ENCODE assay signal across 8 cellular contexts in the genomic region with DNA sequence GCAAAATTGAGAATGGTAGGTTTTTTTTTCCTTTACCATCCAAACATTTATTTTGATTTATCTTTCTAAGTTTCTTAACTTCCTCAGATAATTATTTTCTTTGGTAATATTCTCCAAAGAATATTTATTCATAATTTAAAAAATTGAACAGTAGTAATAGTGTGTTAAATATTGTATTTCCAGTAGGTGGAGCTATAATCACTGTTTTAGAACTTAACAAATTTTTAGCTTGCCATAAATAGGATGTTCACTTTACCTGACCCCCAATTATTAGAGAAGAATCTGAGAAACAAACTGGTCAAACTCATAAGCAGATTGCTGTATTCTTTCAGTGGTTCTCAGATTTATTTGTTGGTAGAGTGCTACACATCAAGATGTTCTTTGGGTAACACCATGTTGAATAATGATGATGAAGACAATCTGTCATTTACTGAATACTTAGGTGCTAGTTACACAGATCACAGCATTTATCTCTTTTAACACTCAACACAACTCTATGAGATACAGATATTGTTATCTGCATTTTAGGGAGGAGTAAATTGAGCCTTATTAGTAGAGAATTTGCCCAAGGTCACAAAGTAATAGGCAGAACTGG.
DNase-seq lines count a peak whose midpoint lies in the region; ATAC-seq, FAIRE-seq and TF ChIP-seq lines count a peak whose summit lies in the region.

No MANE protein-coding gene starts in this region.

- CTCF ChIA-PET in activated CD8-positive, alpha-beta memory T cell treated with anti-CD3 and anti-CD28 coated beads, Interleukin-2, amount 10 ng/mL, durations not matched to agents 7 days and 5 days (lab: Charles Lee): interaction anchor here (0.5 to 11.7 kb wide), 32 partner anchors 8 to 439 kb away, joined by 3 to 103 read pairs (median 4); a partner anchor contains a TSS
- CTCF ChIA-PET in endothelial cell of umbilical vein (lab: Charles Lee): interaction anchor here (0.7 to 8.6 kb wide), 56 partner anchors 8 to 783 kb away, joined by 3 to 261 read pairs (median 4); a partner anchor contains a TSS

- H3K27me3 Mint-ChIP-seq in activated CD8-positive, alpha-beta memory T cell treated with anti-CD3 and anti-CD28 coated beads, Interleukin-2, amount 10 ng/mL, durations not matched to agents 7 days and 5 days: no peaks in the 10 kb centered on the region

- H3F3A ChIP-seq in OCI-LY1 (ENCODE audit: insufficient read depth, low read length): no peaks in the 10 kb centered on the region

- peaks cover 31% of the 10 kb centered on the region for H3K36me3 Mint-ChIP-seq in activated CD8-positive, alpha-beta memory T cell treated with anti-CD3 and anti-CD28 coated beads, Interleukin-2, amount 10 ng/mL, durations not matched to agents 7 days and 5 days

- no peak overlapping the region for H2AFZ ChIP-seq in OCI-LY1 (ENCODE audit: low read length)
- H2AFZ ChIP-seq in endothelial cell of umbilical vein (ENCODE audit: low read depth, low read length): no peak overlapping the region

- H3K27me3 ChIP-seq in OCI-LY1 (ENCODE audit: insufficient read depth, low read length) (no peaks in the 10 kb centered on the region), endothelial cell of umbilical vein (ENCODE audit: control insufficient read depth in 2 of 2, insufficient read depth in 2 of 2, low read length in 2 of 2) (no peaks in the 10 kb centered on the region)

- TF ChIP-seq CTCF in OCI-LY1 (IDR thresholded peaks at IDR 0.05; ENCODE audit: low read length) (peak; percentile 59), endothelial cell of umbilical vein (IDR thresholded peaks at IDR 0.05; ENCODE audit: extremely low read depth in 1 of 2, insufficient read depth in 1 of 2, low read depth in 1 of 2, low read length in 2 of 2) (peak in 1 of 2 donors; percentile 27)

- peak overlapping the region; percentile 61 for H3K27ac Mint-ChIP-seq in activated CD8-positive, alpha-beta memory T cell treated with anti-CD3 and anti-CD28 coated beads, Interleukin-2, amount 10 ng/mL, durations not matched to agents 7 days and 5 days

- dilution Hi-C loops in endothelial cell of umbilical vein (cut with MboI; ENCODE audit: extremely low pct_ligation_motif_present, low sequenced_read_pairs): no loop called here

- H3K9ac ChIP-seq in OCI-LY1 (ENCODE audit: low read length) (no peak overlapping the region), endothelial cell of umbilical vein (replicated peaks; ENCODE audit: extremely low read depth, insufficient read depth, low read length) (no peak overlapping the region)

- POLR2A ChIA-PET in endothelial cell of umbilical vein (lab: Charles Lee): no interaction called here

- H3K9me1 ChIP-seq in endothelial cell of umbilical vein (replicated peaks; ENCODE audit: control insufficient read depth, extremely low read depth, insufficient read depth, low read length): no peaks in the 10 kb centered on the region

- BruUV-seq in endothelial cell of umbilical vein (replicated peaks; lab: Mats Ljungman, UMichigan): no TSS peak

- peaks cover 70% of the 10 kb centered on the region for H3K4me1 Mint-ChIP-seq in activated CD8-positive, alpha-beta memory T cell treated with anti-CD3 and anti-CD28 coated beads, Interleukin-2, amount 10 ng/mL, durations not matched to agents 7 days and 5 days

- no peaks in the 10 kb centered on the region for H4K20me1 ChIP-seq in OCI-LY1 (ENCODE audit: insufficient read depth, low read length)
- no peaks in the 10 kb centered on the region for H4K20me1 ChIP-seq in endothelial cell of umbilical vein (replicated peaks; ENCODE audit: control insufficient read depth, extremely low read depth, insufficient read depth, low read length)

- H3K36me3 ChIP-seq in OCI-LY1 (ENCODE audit: insufficient read depth, low read length): no peaks in the 10 kb centered on the region
- H3K36me3 ChIP-seq in endothelial cell of umbilical vein (ENCODE audit: control insufficient read depth in 2 of 2, extremely low read depth in 1 of 2, insufficient read depth in 2 of 2, low read length in 2 of 2): no peaks in the 10 kb centered on the region

- ATAC-seq in activated CD8-positive, alpha-beta memory T cell treated with anti-CD3 and anti-CD28 coated beads, Interleukin-2, amount 10 ng/mL, durations not matched to agents 7 days and 5 days: no peak
- ATAC-seq in GM19455 (IDR thresholded peaks at IDR 0.05; ENCODE audit: unreplicated experiment) (no peak), GM18520 (IDR thresholded peaks at IDR 0.05; ENCODE audit: unreplicated experiment) (no peak)

- no peak overlapping the region for H3K27ac ChIP-seq in OCI-LY1 (ENCODE audit: low read depth, low read length, poor library complexity, severe bottlenecking)
- H3K27ac ChIP-seq in endothelial cell of umbilical vein (ENCODE audit: insufficient read depth, low read depth, low read length): no peak overlapping the region

- no peaks in the 10 kb centered on the region for H3K9me2 ChIP-seq in OCI-LY1 (ENCODE audit: low read depth, low read length)

- H3K79me2 ChIP-seq in OCI-LY1 (ENCODE audit: insufficient read depth, low read length) (no peaks in the 10 kb centered on the region), endothelial cell of umbilical vein (ENCODE audit: control insufficient read depth, insufficient read depth, low read length) (no peaks in the 10 kb centered on the region)

- H3K4me3 Mint-ChIP-seq in activated CD8-positive, alpha-beta memory T cell treated with anti-CD3 and anti-CD28 coated beads, Interleukin-2, amount 10 ng/mL, durations not matched to agents 7 days and 5 days: no peak overlapping the region

- H3K4me2 ChIP-seq in OCI-LY1 (ENCODE audit: low read length): no peak overlapping the region
- H3K4me2 ChIP-seq in endothelial cell of umbilical vein (ENCODE audit: insufficient read depth, low read length): no peak overlapping the region

- no peaks in the 10 kb centered on the region for H3K4me1 ChIP-seq in OCI-LY1 (ENCODE audit: insufficient read depth, low read length, severe bottlenecking)
- peaks cover 4% of the 10 kb centered on the region for H3K4me1 ChIP-seq in endothelial cell of umbilical vein (ENCODE audit: control insufficient read depth, extremely low read depth, insufficient read depth, low read length)

- intact Hi-C loops in endothelial cell of umbilical vein (cut with micrococcal nuclease): loop anchor here (5.0 to 10.0 kb wide), 3 partner anchors 188 to 481 kb away; a partner anchor contains a TSS

- no peaks in the 10 kb centered on the region for H3K9me3 Mint-ChIP-seq in activated CD8-positive, alpha-beta memory T cell treated with anti-CD3 and anti-CD28 coated beads, Interleukin-2, amount 10 ng/mL, durations not matched to agents 7 days and 5 days (ENCODE audit: low read depth)

- TF ChIP-seq POLR2A in endothelial cell of umbilical vein (IDR thresholded peaks at IDR 0.05; ENCODE audit: low read depth, low read length): no peak

- H3K9me3 ChIP-seq in OCI-LY1 (ENCODE audit: low read length): no peaks in the 10 kb centered on the region
- H3K9me3 ChIP-seq in endothelial cell of umbilical vein (replicated peaks; ENCODE audit: control insufficient read depth, insufficient read depth, low read length): no peaks in the 10 kb centered on the region

- no peak for FAIRE-seq in endothelial cell of umbilical vein (lab: Jason Lieb, UNC)

- no peak overlapping the region for H3K4me3 ChIP-seq in OCI-LY1 (ENCODE audit: low read depth, low read length, poor library complexity, severe bottlenecking)
- H3K4me3 ChIP-seq in endothelial cell of umbilical vein (replicated peaks in 1 of 3; ENCODE audit: insufficient read depth in 1 of 3, low read depth in 1 of 3, low read length in 3 of 3): no peak overlapping the region

- DNase-seq in activated CD8-positive, alpha-beta memory T cell treated with anti-CD3 and anti-CD28 coated beads, Interleukin-2, amount 10 ng/mL, durations not matched to agents 7 days and 5 days: no peak
- DNase-seq in activated CD8-positive, alpha-beta memory T cell treated with anti-CD3 and anti-CD28 coated beads for 24 hours: no peak
- DNase-seq in endothelial cell of umbilical vein (ENCODE audit: low read depth, low spot score): peak; percentile 33
- DNase-seq in superior temporal gyrus (ENCODE audit: extremely low spot score): peak; percentile 52
- DNase-seq in UCSD-AML1 (lab: John Stamatoyannopoulos, UW; ENCODE audit: unreplicated experiment): no peak

TF ChIP-seq in endothelial cell of umbilical vein, 7 proteins besides CTCF, POLR2A, EP300 and RAD21:
- TF ChIP-seq JUN (IDR thresholded peaks at IDR 0.05; ENCODE audit: borderline replicate concordance, insufficient read depth, insufficient read length, low read depth) (no peak), GATA2 (IDR thresholded peaks at IDR 0.05; ENCODE audit: insufficient read depth, insufficient read length, low read depth, low read length) (no peak), FOS (IDR thresholded peaks at IDR 0.05; ENCODE audit: borderline replicate concordance, insufficient read depth, low read length) (no peak), MYC (IDR thresholded peaks at IDR 0.05; ENCODE audit: low read depth, low read length) (no peak)
- TF ChIP-seq, protein P1, sequence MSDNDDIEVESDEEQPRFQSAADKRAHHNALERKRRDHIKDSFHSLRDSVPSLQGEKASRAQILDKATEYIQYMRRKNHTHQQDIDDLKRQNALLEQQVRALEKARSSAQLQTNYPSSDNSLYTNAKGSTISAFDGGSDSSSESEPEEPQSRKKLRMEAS (IDR thresholded peaks at IDR 0.05; ENCODE audit: insufficient read depth, insufficient read length): no peak

Comparison
In these comparisons a context has a peak if more than half of its experiments do, and no peak if none do; other contexts are left out.
1. DNase-seq: peak in endothelial cell of umbilical vein (single experiment) and superior temporal gyrus (single experiment); none in activated CD8-positive, alpha-beta memory T cell treated with anti-CD3 and anti-CD28 coated beads, Interleukin-2, amount 10 ng/mL, durations not matched to agents 7 days and 5 days (single experiment), activated CD8-positive, alpha-beta memory T cell treated with anti-CD3 and anti-CD28 coated beads for 24 hours (single experiment) and UCSD-AML1 (single experiment).